In genomic region chr1:156434976-156435550, GRCh38 we compare ENCODE assay signal across 11 cellular contexts.
DNase-seq lines count a peak whose midpoint lies in the region; ATAC-seq and TF ChIP-seq lines count a peak whose summit lies in the region.
"Had no signal": no experiment of that assay in that cellular context is flagged by ENCODE, and none has a peak within 500 bp of the region (broad histone marks: within the 10 kb centered on the region; RNA-seq: fewer than 3 reads in every experiment).

No MANE protein-coding gene starts in this region.

- no peak overlapping the region for H3K4ac ChIP-seq in trophoblast cell (ENCODE audit: low read depth, low read length)

- peak overlapping the region; percentile 45 to 86 (median 80) for H3K4me3 Mint-ChIP-seq in CD8-positive, alpha-beta memory T cell
- peak overlapping the region; percentile 60 for H3K4me3 Mint-ChIP-seq in T-helper 2 cell treated with Interferon-gamma antibody and Interleukin-4, amounts not matched to agents 5 μg/mL and 100 μg/mL, for 36 hours
- peak overlapping the region; percentile 84 for H3K4me3 Mint-ChIP-seq in endothelial cell (ENCODE audit: unreplicated experiment)

- H2AK5ac ChIP-seq in trophoblast cell (ENCODE audit: low read length) = no peak overlapping the region

- no peaks in the 10 kb centered on the region for H3K79me1 ChIP-seq in trophoblast cell (ENCODE audit: low read length)

- no peaks in the 10 kb centered on the region for H3K36me3 ChIP-seq in CD8-positive, alpha-beta memory T cell (ENCODE audit: insufficient read depth, low read length)
- H3K36me3 ChIP-seq in trophoblast cell (ENCODE audit: control insufficient read depth in 1 of 2, insufficient read depth in 2 of 2, low read length in 2 of 2) = no peaks in the 10 kb centered on the region
- H3K36me3 ChIP-seq: cardiac muscle cell, ovary had no signal

- no peak overlapping the region for H2BK12ac ChIP-seq in trophoblast cell (ENCODE audit: low read length)

- no peak for DNase-seq in CD8-positive, alpha-beta memory T cell
- DNase-seq in T-helper 2 cell treated with Interferon-gamma antibody and Interleukin-4, amounts not matched to agents 5 μg/mL and 100 μg/mL, for 36 hours (ENCODE audit: low spot score) = no peak
- DNase-seq in endothelial cell (ENCODE audit: low spot score) (no peak), trophoblast cell (no peak), DMS53 treated with DMSO at 0.1 percent for 48 hours (lab: John Stamatoyannopoulos, UW; ENCODE audit: unreplicated experiment) (no peak), SKM-1 treated with dmso at 0.1 percent for 144 hours (lab: John Stamatoyannopoulos, UW; ENCODE audit: unreplicated experiment) (no peak), retina (no peak)
- DNase-seq: NCI-H1436, ovary had no signal

- no peak for TF ChIP-seq CTCF in endothelial cell (IDR thresholded peaks at IDR 0.05; ENCODE audit: unreplicated experiment)

- no peak overlapping the region for H2BK5ac ChIP-seq in trophoblast cell (ENCODE audit: low read depth, low read length, poor library complexity)

- H3K27me3 ChIP-seq in CD8-positive, alpha-beta memory T cell (ENCODE audit: insufficient read depth, low read length, poor library complexity, severe bottlenecking) = peaks cover 79% of the 10 kb centered on the region
- H3K27me3 ChIP-seq in trophoblast cell (ENCODE audit: insufficient read depth, low read length) = peaks cover 70% of the 10 kb centered on the region
- H3K27me3 ChIP-seq: ovary had no signal

- no peak overlapping the region for H3K27ac ChIP-seq in CD8-positive, alpha-beta memory T cell (ENCODE audit: low read depth, low read length)
- H3K27ac ChIP-seq in trophoblast cell (ENCODE audit: low read depth, low read length) = no peak overlapping the region
- H3K27ac ChIP-seq: cardiac muscle cell, ovary had no signal

- no peak overlapping the region for H3K14ac ChIP-seq in trophoblast cell (ENCODE audit: low read length)

- no peak overlapping the region for H3K9ac ChIP-seq in trophoblast cell (ENCODE audit: low read length)

- H3K4me1 Mint-ChIP-seq in CD8-positive, alpha-beta memory T cell = peaks cover 17 to 33% (median 30%) of the 10 kb centered on the region in 3 donors
- H3K4me1 Mint-ChIP-seq in T-helper 2 cell treated with Interferon-gamma antibody and Interleukin-4, amounts not matched to agents 5 μg/mL and 100 μg/mL, for 36 hours (ENCODE audit: low read depth) = peaks cover 25% of the 10 kb centered on the region
- H3K4me1 Mint-ChIP-seq in endothelial cell (ENCODE audit: unreplicated experiment) = peaks cover 53% of the 10 kb centered on the region

- H3K36me3 Mint-ChIP-seq in CD8-positive, alpha-beta memory T cell = no peaks in the 10 kb centered on the region
- peaks cover 2% of the 10 kb centered on the region for H3K36me3 Mint-ChIP-seq in T-helper 2 cell treated with Interferon-gamma antibody and Interleukin-4, amounts not matched to agents 5 μg/mL and 100 μg/mL, for 36 hours (ENCODE audit: low read depth)
- H3K36me3 Mint-ChIP-seq in endothelial cell (ENCODE audit: low read depth, unreplicated experiment) = peaks cover 4% of the 10 kb centered on the region

- H3K27me3 Mint-ChIP-seq in CD8-positive, alpha-beta memory T cell = peaks cover 66 to 87% of the 10 kb centered on the region in 2 donors
- H3K27me3 Mint-ChIP-seq in T-helper 2 cell treated with Interferon-gamma antibody and Interleukin-4, amounts not matched to agents 5 μg/mL and 100 μg/mL, for 36 hours (ENCODE audit: low read depth) = peaks cover 90% of the 10 kb centered on the region
- H3K27me3 Mint-ChIP-seq in endothelial cell (ENCODE audit: unreplicated experiment) = peaks cover 31% of the 10 kb centered on the region

- no peak overlapping the region for H4K8ac ChIP-seq in trophoblast cell (ENCODE audit: low read depth, low read length)

- no CpG with 5 or more reads among the region's 21 CpGs for WGBS in trophoblast cell (ENCODE audit: extremely low coverage, insufficient coverage, insufficient read length)

- CTCF ChIA-PET in CD8-positive, alpha-beta memory T cell (lab: Charles Lee) = interaction anchor here (0.8 to 1.8 kb wide), 4 partner anchors 11 to 50 kb away, joined by 3 to 6 read pairs (median 4); no protein-coding TSS in a partner anchor

- H3K79me2 ChIP-seq in trophoblast cell (ENCODE audit: control insufficient read depth, insufficient read depth, low read length, poor library complexity) = no peaks in the 10 kb centered on the region

- peaks cover 27% of the 10 kb centered on the region for H3K4me1 ChIP-seq in CD8-positive, alpha-beta memory T cell (ENCODE audit: insufficient read depth, low read length)
- H3K4me1 ChIP-seq in trophoblast cell (ENCODE audit: control insufficient read depth in 1 of 2, insufficient read depth in 2 of 2, low read length in 2 of 2) = peaks cover 19 to 20% of the 10 kb centered on the region in 2 experiments

- POLR2A ChIA-PET in CD8-positive, alpha-beta memory T cell (lab: Charles Lee) = no interaction called here

- H3K9me3 Mint-ChIP-seq in CD8-positive, alpha-beta memory T cell = no peaks in the 10 kb centered on the region
- no peaks in the 10 kb centered on the region for H3K9me3 Mint-ChIP-seq in T-helper 2 cell treated with Interferon-gamma antibody and Interleukin-4, amounts not matched to agents 5 μg/mL and 100 μg/mL, for 36 hours
- H3K9me3 Mint-ChIP-seq in endothelial cell (ENCODE audit: unreplicated experiment) = no peaks in the 10 kb centered on the region

- no peak overlapping the region for H4K91ac ChIP-seq in trophoblast cell (ENCODE audit: low read depth, low read length)

- no peak overlapping the region for H3K23ac ChIP-seq in trophoblast cell (ENCODE audit: low read length)

- no peak for ATAC-seq in GM19351 (IDR thresholded peaks at IDR 0.05; ENCODE audit: unreplicated experiment)

- H2AFZ ChIP-seq in trophoblast cell (ENCODE audit: insufficient read depth, low read length, poor library complexity) = no peak overlapping the region

- H3K4me3 ChIP-seq in CD8-positive, alpha-beta memory T cell (ENCODE audit: low read length) = peak overlapping the region; percentile 26
- no peak overlapping the region for H3K4me3 ChIP-seq in trophoblast cell (ENCODE audit: low read depth, low read length)

- no peak overlapping the region for H3K18ac ChIP-seq in trophoblast cell (ENCODE audit: low read length)

- no peak overlapping the region for H4K12ac ChIP-seq in trophoblast cell (ENCODE audit: low read depth, low read length)

- H2BK120ac ChIP-seq in trophoblast cell (ENCODE audit: insufficient read depth, low read length, poor library complexity) = no peak overlapping the region

- no peaks in the 10 kb centered on the region for H3K9me3 ChIP-seq in CD8-positive, alpha-beta memory T cell (ENCODE audit: low read length)
- H3K9me3 ChIP-seq in trophoblast cell (ENCODE audit: insufficient read depth, low read depth, low read length) = peaks cover 7% of the 10 kb centered on the region
- H3K9me3 ChIP-seq: ovary had no signal

- H3K4me2 ChIP-seq in trophoblast cell (ENCODE audit: low read length) = peak overlapping the region; percentile 49

- H3K27ac Mint-ChIP-seq in CD8-positive, alpha-beta memory T cell = peak overlapping the region in 3 of 8 donors; percentile 2 to 43 (median 29)
- H3K27ac Mint-ChIP-seq in T-helper 2 cell treated with Interferon-gamma antibody and Interleukin-4, amounts not matched to agents 5 μg/mL and 100 μg/mL, for 36 hours = peak overlapping the region; percentile 43
- peak overlapping the region; percentile 16 for H3K27ac Mint-ChIP-seq in endothelial cell (ENCODE audit: unreplicated experiment)
